ENCODE assay signal across 1 cellular context in genomic region chr5:149680810-149681221, GRCh38.
TF ChIP-seq lines count a peak whose summit lies in the region.

No MANE protein-coding gene starts in this region.

TF ChIP-seq in K562, 482 proteins besides CTCF, POLR2A, EP300 and RAD21 (continued from another document):
- TF ChIP-seq ZBTB40 (IDR thresholded peaks at IDR 0.05) (no peak), ZBTB40 (CRISPR knock-in tag; IDR thresholded peaks at IDR 0.05) (no peak), NFIX (CRISPR knock-in tag; IDR thresholded peaks at IDR 0.05; ENCODE audit: low read depth) (no peak), ZNF263 (CRISPR knock-in tag; IDR thresholded peaks at IDR 0.05; ENCODE audit: borderline replicate concordance) (peak; percentile 78), ZKSCAN8 (CRISPR knock-in tag; IDR thresholded peaks at IDR 0.05) (peak; percentile 11; the same call in 1 of the 2 replicates), ATF2 (CRISPR knock-in tag; IDR thresholded peaks at IDR 0.05) (no peak), THRA (IDR thresholded peaks at IDR 0.05) (no peak), SPI1 (IDR thresholded peaks at IDR 0.05; ENCODE audit: borderline replicate concordance, low read depth, low read length) (peak; percentile 87)
